In genomic region chr10:29011511-29011910, GRCh38 we compare ENCODE assay signal across 22 cellular contexts.
"Had no signal": no experiment of that assay in that cellular context is flagged by ENCODE, and none has a peak within 500 bp of the region (broad histone marks: within the 10 kb centered on the region; RNA-seq: fewer than 3 reads in every experiment).

No MANE protein-coding gene starts in this region.

- H3K9me2 ChIP-seq: SK-N-SH had no signal

- H3K36me3 ChIP-seq: brain microvascular endothelial cell, cardiac muscle cell had no signal

- H3K4me2 ChIP-seq: KMS-11, SK-N-SH had no signal

- DNase-seq: activated CD4-positive, alpha-beta memory T cell treated with anti-CD3 and anti-CD28 coated beads for 36 hours; activated CD4-positive, alpha-beta T cell treated with anti-CD3 and anti-CD28 coated beads, Interleukin-2, amount 10 ng/mL, durations not matched to agents 7 days and 5 days; activated CD4-positive, CD25-positive, alpha-beta regulatory T cell; activated naive CD4-positive, alpha-beta T cell treated with anti-CD3 and anti-CD28 coated beads, Interleukin-2, amount 50 U/mL, for 16 hours; activated naive CD8-positive, alpha-beta T cell treated with anti-CD3 and anti-CD28 coated beads, Interleukin-2, amount 10 ng/mL, durations not matched to agents 7 days and 5 days; activated T-cell treated with anti-CD3 and anti-CD28 coated beads for 4 hours; activated T-cell treated with anti-CD3 and anti-CD28 coated beads, Interleukin-2, amount 50 U/mL, for 48 hours; aorta; brain microvascular endothelial cell; NCI-H1092 treated with DMSO at 0.1 percent for 48 hours; NCI-H1417 treated with DMSO at 0.1 percent for 48 hours; NCI-H1694; NCI-H2029; NCI-H2107; NCI-H2171 treated with DMSO at 0.1 percent for 48 hours; NCI-H226; SIG-M5; SK-N-SH; T-helper 1 cell had no signal

- H3K9me3 ChIP-seq: SK-N-SH had no signal

- H3K9ac ChIP-seq: KMS-11, SK-N-SH had no signal

- H3K4me3 ChIP-seq: cardiac muscle cell had no signal

- H3K27me3 ChIP-seq: brain microvascular endothelial cell, cardiac muscle cell had no signal

- H3K27ac ChIP-seq: brain microvascular endothelial cell, cardiac muscle cell, KMS-11, VCaP had no signal
